ENCODE assay signal across 34 cellular contexts in the genomic region with DNA sequence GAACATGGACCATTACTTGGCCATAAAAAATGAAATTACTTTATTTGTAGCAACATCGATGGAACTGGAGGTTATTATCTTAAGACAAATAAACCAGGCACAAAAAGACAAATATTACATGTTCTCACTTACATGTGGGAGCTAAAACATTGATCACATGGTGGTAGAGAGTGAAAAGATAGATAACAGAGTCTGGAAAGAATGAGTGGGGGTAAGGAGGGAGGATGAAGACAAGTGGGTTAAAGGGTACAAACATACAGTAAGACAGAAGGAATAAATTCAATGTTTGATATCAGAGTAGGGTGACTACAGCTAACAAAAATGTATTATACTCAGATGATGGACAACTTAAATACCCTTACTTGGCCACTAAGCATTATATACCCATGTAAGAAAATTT.
DNase-seq lines count a peak whose midpoint lies in the region; ATAC-seq, FAIRE-seq and TF ChIP-seq lines count a peak whose summit lies in the region.
"Had no signal": no experiment of that assay in that cellular context is flagged by ENCODE, and none has a peak within 500 bp of the region (broad histone marks: within the 10 kb centered on the region; RNA-seq: fewer than 3 reads in every experiment).

No MANE protein-coding gene starts in this region.

- TF ChIP-seq CTCF in K562 (IDR thresholded peaks at IDR 0.05 in 2 of 3, conservative IDR thresholded peaks at IDR 0.05 in 1 of 3; ENCODE audit: insufficient read depth in 2 of 3, low read depth in 1 of 3, low read length in 3 of 3) (no peak), endodermal cell (conservative IDR thresholded peaks at IDR 0.05) (no peak)

- no peak overlapping the region for H3K27ac ChIP-seq in K562 (ENCODE audit: extremely low read depth, low read depth, low read length)
- no peak overlapping the region for H3K27ac ChIP-seq in endodermal cell (ENCODE audit: low read depth, low read length)
- H3K27ac ChIP-seq: 22Rv1; A549; BLaER1; BLaER1 treated with 17β-estradiol and CSF1 and Interleukin-3, amounts not matched to agents 10 nM and 100 nM; C4-2B had no signal

- H3K4me3 Mint-ChIP-seq in endodermal cell, result no peak overlapping the region
- H3K4me3 Mint-ChIP-seq: B cell; CD14-positive monocyte; CD4-positive, alpha-beta memory T cell; CD4-positive, alpha-beta T cell; CD4-positive, CD25-positive, alpha-beta regulatory T cell; CD8-positive, alpha-beta memory T cell; CD8-positive, alpha-beta T cell had no signal

- intact Hi-C loops in K562 (cut with micrococcal nuclease), result no loop called here

- H3K4me3 ChIP-seq in K562, result no peak overlapping the region
- H3K4me3 ChIP-seq in endodermal cell (ENCODE audit: low read length), result no peak overlapping the region
- H3K4me3 ChIP-seq: A549; BLaER1; BLaER1 treated with 17β-estradiol and CSF1 and Interleukin-3, amounts not matched to agents 10 nM and 100 nM had no signal

- no peak for TF ChIP-seq EP300 in K562 (IDR thresholded peaks at IDR 0.05; ENCODE audit: low read length)

- H3K27me3 Mint-ChIP-seq in endodermal cell (ENCODE audit: insufficient read depth), result no peaks in the 10 kb centered on the region
- H3K27me3 Mint-ChIP-seq: B cell; CD4-positive, CD25-positive, alpha-beta regulatory T cell had no signal

- H3K4me1 Mint-ChIP-seq in endodermal cell, result no peaks in the 10 kb centered on the region
- H3K4me1 Mint-ChIP-seq: CD14-positive monocyte; CD4-positive, alpha-beta memory T cell; CD4-positive, CD25-positive, alpha-beta regulatory T cell; CD8-positive, alpha-beta memory T cell had no signal

- H3K9ac ChIP-seq in K562 (ENCODE audit: insufficient read depth in 1 of 2, low read depth in 2 of 2, low read length in 2 of 2), result no peak overlapping the region
- no peak overlapping the region for H3K9ac ChIP-seq in endodermal cell (ENCODE audit: extremely low read depth, low read length, poor library complexity, severe bottlenecking)
- H3K9ac ChIP-seq: BLaER1; BLaER1 treated with 17β-estradiol and CSF1 and Interleukin-3, amounts not matched to agents 10 nM and 100 nM had no signal

- ATAC-seq in K562 (no peak), HG02642 (IDR thresholded peaks at IDR 0.05; ENCODE audit: poor library complexity, unreplicated experiment) (no peak)
- ATAC-seq: A549; CD8-positive, alpha-beta T cell had no signal

- no peaks in the 10 kb centered on the region for H4K20me1 ChIP-seq in K562 (replicated peaks; ENCODE audit: control insufficient read depth, insufficient read depth, low read length)
- H4K20me1 ChIP-seq: BLaER1; BLaER1 treated with 17β-estradiol and CSF1 and Interleukin-3, amounts not matched to agents 10 nM and 100 nM had no signal

- H3K36me3 Mint-ChIP-seq in endodermal cell (ENCODE audit: low read depth), result no peaks in the 10 kb centered on the region
- H3K36me3 Mint-ChIP-seq: CD14-positive monocyte; CD4-positive, alpha-beta memory T cell; CD4-positive, CD25-positive, alpha-beta regulatory T cell; CD8-positive, alpha-beta memory T cell; CD8-positive, alpha-beta T cell had no signal

- H3K9me3 Mint-ChIP-seq in endodermal cell, result no peaks in the 10 kb centered on the region
- H3K9me3 Mint-ChIP-seq: CD4-positive, alpha-beta T cell; CD8-positive, alpha-beta T cell had no signal

- in situ Hi-C loops in K562 (cut with MboI), result no loop called here

- no peak for TF ChIP-seq RAD21 in K562 (CRISPR knock-in tag; conservative IDR thresholded peaks at IDR 0.05 in 1 of 2, IDR thresholded peaks at IDR 0.05 in 1 of 2)

- peaks cover 37% of the 10 kb centered on the region; the same call in 2 of the 3 replicates for H3K79me2 ChIP-seq in K562 (ENCODE audit: control insufficient read depth, insufficient read depth, low read length)

- no peak overlapping the region for H3K4me2 ChIP-seq in K562 (ENCODE audit: insufficient read depth, low read length)
- H3K4me2 ChIP-seq: A549; BLaER1; BLaER1 treated with 17β-estradiol and CSF1 and Interleukin-3, amounts not matched to agents 10 nM and 100 nM had no signal

- H3K4me1 ChIP-seq in K562 (replicated peaks in 1 of 2; ENCODE audit: control insufficient read depth in 2 of 2, insufficient read depth in 2 of 2, low read length in 2 of 2), result no peaks in the 10 kb centered on the region
- H3K4me1 ChIP-seq in endodermal cell (ENCODE audit: control insufficient read depth, insufficient read depth, low read length), result no peaks in the 10 kb centered on the region
- H3K4me1 ChIP-seq: A549, BE2C, BLaER1, Caco-2 had no signal

- CTCF ChIA-PET in K562 (lab: Yijun Ruan, JAX; ENCODE audit: low intra/inter-chr PET ratio), result no interaction called here

- POLR2A ChIA-PET in K562 (lab: Yijun Ruan, JAX), result no interaction called here

- WGBS in K562 (ENCODE audit: insufficient coverage, low coverage, missing lambda C conversion rate), result 79% methylated on average over 1 of the region's 1 CpG
- 100% methylated on average over 1 of the region's 1 CpG; no CpG with 5 or more reads in 1 of the 2 experiments for WGBS in endodermal cell (ENCODE audit: insufficient coverage in 1 of 2, insufficient read length in 1 of 2), 2 experiments

- peak; percentile 80 for DNase-seq in NCI-H226
- DNase-seq in amniotic epithelial cell (ENCODE audit: low read depth), result peak; percentile 64
- no peak for DNase-seq in K562 (ENCODE audit: extremely low read depth in 1 of 4, low spot score in 3 of 4)
- no peak for DNase-seq in endodermal cell
- DNase-seq in MV-4-11 (lab: John Stamatoyannopoulos, UW), result no peak
- DNase-seq: 8988T; ACHN; AML-193; BE2C; C1 segment of cervical spinal cord; Caco-2; Calu3; CD4-positive, alpha-beta memory T cell; CD4-positive, alpha-beta T cell; CD4-positive, CD25-positive, alpha-beta regulatory T cell; CD8-positive, alpha-beta memory T cell; CD8-positive, alpha-beta T cell; COR-L47; DMS 273 treated with DMSO at 0.1 percent for 48 hours; DMS153; DMS53; DMS79; DMS79 treated with DMSO at 0.1 percent for 48 hours; DND-41; EL had no signal

- H3K27ac Mint-ChIP-seq in endodermal cell, result no peak overlapping the region
- H3K27ac Mint-ChIP-seq: B cell; CD14-positive monocyte; CD4-positive, alpha-beta memory T cell; CD4-positive, alpha-beta T cell; CD4-positive, CD25-positive, alpha-beta regulatory T cell; CD8-positive, alpha-beta memory T cell; CD8-positive, alpha-beta T cell had no signal

- peak; percentile 11 for FAIRE-seq in K562 (lab: Jason Lieb, UNC)
- FAIRE-seq: D721Med had no signal

- H3K9me1 ChIP-seq in K562 (ENCODE audit: control insufficient read depth, insufficient read depth, low read length), result no peaks in the 10 kb centered on the region

- H3K27me3 ChIP-seq in K562 (ENCODE audit: control insufficient read depth in 2 of 2, insufficient read depth in 2 of 2, low read length in 2 of 2), result no peaks in the 10 kb centered on the region
- no peaks in the 10 kb centered on the region for H3K27me3 ChIP-seq in endodermal cell (ENCODE audit: control insufficient read depth, insufficient read depth, low read length, poor library complexity, severe bottlenecking)
- H3K27me3 ChIP-seq: BLaER1; BLaER1 treated with 17β-estradiol and CSF1 and Interleukin-3, amounts not matched to agents 10 nM and 100 nM had no signal

- peak; percentile 41; the same call in 1 of the 2 replicates for TF ChIP-seq POLR2A in K562 (conservative IDR thresholded peaks at IDR 0.05)

- H3K36me3 ChIP-seq in K562 (ENCODE audit: control insufficient read depth, insufficient read depth, low read length) (peaks cover 76% of the 10 kb centered on the region), endodermal cell (ENCODE audit: control insufficient read depth, insufficient read depth, low read length) (no peaks in the 10 kb centered on the region)
- H3K36me3 ChIP-seq: BE2C had no signal

- no TSS peak for BruUV-seq in K562 (replicated peaks; lab: Mats Ljungman, UMichigan)

- no peaks in the 10 kb centered on the region for H3K9me3 ChIP-seq in K562 (replicated peaks; ENCODE audit: control insufficient read depth, insufficient read depth, low read depth, low read length)
- H3K9me3 ChIP-seq in endodermal cell (ENCODE audit: control insufficient read depth, low read length), result no peaks in the 10 kb centered on the region
- H3K9me3 ChIP-seq: A549, BE2C, Caco-2 had no signal

- H2AFZ ChIP-seq in K562 (ENCODE audit: low read depth, low read length), result no peak overlapping the region

TF ChIP-seq in K562, 482 proteins besides CTCF, POLR2A, EP300 and RAD21 (continues in another document):
- no peak for TF ChIP-seq MAZ (CRISPR knock-in tag; conservative IDR thresholded peaks at IDR 0.05 in 1 of 2, IDR thresholded peaks at IDR 0.05 in 1 of 2)
- no peak for TF ChIP-seq ZNF778 (CRISPR knock-in tag; IDR thresholded peaks at IDR 0.05)
- no peak for TF ChIP-seq CCAR2 (IDR thresholded peaks at IDR 0.05; ENCODE audit: low read depth, low read length)
- TF ChIP-seq THRAP3 (IDR thresholded peaks at IDR 0.05; ENCODE audit: borderline replicate concordance), result peak; percentile 76; the same call in 1 of the 2 replicates
- peak; percentile 62 for TF ChIP-seq RBM22 (IDR thresholded peaks at IDR 0.05; ENCODE audit: low read depth, low read length, poor library complexity, severe bottlenecking)
- no peak for TF ChIP-seq ZNF785 (CRISPR knock-in tag; IDR thresholded peaks at IDR 0.05)
- no peak for TF ChIP-seq USF2 (CRISPR knock-in tag; IDR thresholded peaks at IDR 0.05)
- TF ChIP-seq, protein P1, sequence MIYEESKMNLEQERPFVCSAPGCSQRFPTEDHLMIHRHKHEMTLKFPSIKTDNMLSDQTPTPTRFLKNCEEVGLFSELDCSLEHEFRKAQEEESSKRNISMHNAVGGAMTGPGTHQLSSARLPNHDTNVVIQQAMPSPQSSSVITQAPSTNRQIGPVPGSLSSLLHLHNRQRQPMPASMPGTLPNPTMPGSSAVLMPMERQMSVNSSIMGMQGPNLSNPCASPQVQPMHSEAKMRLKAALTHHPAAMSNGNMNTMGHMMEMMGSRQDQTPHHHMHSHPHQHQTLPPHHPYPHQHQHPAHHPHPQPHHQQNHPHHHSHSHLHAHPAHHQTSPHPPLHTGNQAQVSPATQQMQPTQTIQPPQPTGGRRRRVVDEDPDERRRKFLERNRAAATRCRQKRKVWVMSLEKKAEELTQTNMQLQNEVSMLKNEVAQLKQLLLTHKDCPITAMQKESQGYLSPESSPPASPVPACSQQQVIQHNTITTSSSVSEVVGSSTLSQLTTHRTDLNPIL (CRISPR knock-in tag; IDR thresholded peaks at IDR 0.05), result no peak
- no peak for TF ChIP-seq PML (IDR thresholded peaks at IDR 0.05; ENCODE audit: low read length)

Comparison
In these comparisons a context has a peak if more than half of its experiments do, and no peak if none do; other contexts are left out.
1. DNase-seq: peak in NCI-H226 (single experiment) and amniotic epithelial cell (single experiment); none in K562 (0 of 4), endodermal cell (single experiment) and MV-4-11 (single experiment).